Comparison of ENCODE assay signal across 1 cellular context in the genomic region with DNA sequence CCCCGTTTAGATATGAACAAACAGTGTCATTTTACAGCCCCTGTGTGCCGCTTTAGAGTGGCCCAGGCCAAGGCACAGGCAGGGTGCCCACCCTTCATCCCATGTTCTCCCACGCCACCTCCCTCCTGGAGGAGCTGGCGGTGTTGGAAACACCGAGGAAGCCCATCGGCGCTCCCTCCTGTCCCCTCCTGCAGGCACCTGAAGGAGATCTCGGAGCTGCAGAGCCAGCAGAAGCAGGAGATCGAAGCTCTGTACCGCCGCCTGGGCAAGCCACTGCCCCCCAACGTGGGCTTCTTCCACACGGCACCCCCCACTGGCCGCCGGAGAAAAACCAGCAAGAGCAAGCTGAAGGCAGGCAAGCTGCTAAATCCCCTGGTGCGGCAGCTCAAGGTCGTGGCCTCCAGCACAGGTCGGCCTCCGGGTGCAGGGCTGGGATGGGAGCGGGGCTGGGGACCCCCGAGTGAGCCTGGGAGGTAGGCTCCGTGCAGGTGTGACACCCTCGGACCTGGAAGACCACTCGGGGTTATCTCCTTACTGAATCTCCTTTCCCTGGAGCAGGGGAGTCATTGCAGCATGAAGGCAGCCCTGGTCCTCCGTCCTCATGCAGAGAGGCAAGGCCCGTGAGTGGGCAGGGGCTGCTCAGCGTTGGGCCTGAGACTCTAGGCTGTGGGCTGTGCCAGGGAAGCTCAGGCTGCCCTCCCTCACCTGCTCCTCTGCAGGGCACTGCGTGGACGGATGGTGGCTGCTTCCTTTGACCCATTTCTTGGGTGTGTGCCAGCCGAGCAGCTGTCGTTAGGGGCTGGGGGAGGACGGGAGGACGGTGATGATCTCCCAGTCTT.
TF ChIP-seq lines count a peak whose summit lies in the region.

No MANE protein-coding gene starts in this region.

TF ChIP-seq in GM23338, 12 proteins besides CTCF, POLR2A, EP300 and RAD21:
- TF ChIP-seq, protein P1, sequence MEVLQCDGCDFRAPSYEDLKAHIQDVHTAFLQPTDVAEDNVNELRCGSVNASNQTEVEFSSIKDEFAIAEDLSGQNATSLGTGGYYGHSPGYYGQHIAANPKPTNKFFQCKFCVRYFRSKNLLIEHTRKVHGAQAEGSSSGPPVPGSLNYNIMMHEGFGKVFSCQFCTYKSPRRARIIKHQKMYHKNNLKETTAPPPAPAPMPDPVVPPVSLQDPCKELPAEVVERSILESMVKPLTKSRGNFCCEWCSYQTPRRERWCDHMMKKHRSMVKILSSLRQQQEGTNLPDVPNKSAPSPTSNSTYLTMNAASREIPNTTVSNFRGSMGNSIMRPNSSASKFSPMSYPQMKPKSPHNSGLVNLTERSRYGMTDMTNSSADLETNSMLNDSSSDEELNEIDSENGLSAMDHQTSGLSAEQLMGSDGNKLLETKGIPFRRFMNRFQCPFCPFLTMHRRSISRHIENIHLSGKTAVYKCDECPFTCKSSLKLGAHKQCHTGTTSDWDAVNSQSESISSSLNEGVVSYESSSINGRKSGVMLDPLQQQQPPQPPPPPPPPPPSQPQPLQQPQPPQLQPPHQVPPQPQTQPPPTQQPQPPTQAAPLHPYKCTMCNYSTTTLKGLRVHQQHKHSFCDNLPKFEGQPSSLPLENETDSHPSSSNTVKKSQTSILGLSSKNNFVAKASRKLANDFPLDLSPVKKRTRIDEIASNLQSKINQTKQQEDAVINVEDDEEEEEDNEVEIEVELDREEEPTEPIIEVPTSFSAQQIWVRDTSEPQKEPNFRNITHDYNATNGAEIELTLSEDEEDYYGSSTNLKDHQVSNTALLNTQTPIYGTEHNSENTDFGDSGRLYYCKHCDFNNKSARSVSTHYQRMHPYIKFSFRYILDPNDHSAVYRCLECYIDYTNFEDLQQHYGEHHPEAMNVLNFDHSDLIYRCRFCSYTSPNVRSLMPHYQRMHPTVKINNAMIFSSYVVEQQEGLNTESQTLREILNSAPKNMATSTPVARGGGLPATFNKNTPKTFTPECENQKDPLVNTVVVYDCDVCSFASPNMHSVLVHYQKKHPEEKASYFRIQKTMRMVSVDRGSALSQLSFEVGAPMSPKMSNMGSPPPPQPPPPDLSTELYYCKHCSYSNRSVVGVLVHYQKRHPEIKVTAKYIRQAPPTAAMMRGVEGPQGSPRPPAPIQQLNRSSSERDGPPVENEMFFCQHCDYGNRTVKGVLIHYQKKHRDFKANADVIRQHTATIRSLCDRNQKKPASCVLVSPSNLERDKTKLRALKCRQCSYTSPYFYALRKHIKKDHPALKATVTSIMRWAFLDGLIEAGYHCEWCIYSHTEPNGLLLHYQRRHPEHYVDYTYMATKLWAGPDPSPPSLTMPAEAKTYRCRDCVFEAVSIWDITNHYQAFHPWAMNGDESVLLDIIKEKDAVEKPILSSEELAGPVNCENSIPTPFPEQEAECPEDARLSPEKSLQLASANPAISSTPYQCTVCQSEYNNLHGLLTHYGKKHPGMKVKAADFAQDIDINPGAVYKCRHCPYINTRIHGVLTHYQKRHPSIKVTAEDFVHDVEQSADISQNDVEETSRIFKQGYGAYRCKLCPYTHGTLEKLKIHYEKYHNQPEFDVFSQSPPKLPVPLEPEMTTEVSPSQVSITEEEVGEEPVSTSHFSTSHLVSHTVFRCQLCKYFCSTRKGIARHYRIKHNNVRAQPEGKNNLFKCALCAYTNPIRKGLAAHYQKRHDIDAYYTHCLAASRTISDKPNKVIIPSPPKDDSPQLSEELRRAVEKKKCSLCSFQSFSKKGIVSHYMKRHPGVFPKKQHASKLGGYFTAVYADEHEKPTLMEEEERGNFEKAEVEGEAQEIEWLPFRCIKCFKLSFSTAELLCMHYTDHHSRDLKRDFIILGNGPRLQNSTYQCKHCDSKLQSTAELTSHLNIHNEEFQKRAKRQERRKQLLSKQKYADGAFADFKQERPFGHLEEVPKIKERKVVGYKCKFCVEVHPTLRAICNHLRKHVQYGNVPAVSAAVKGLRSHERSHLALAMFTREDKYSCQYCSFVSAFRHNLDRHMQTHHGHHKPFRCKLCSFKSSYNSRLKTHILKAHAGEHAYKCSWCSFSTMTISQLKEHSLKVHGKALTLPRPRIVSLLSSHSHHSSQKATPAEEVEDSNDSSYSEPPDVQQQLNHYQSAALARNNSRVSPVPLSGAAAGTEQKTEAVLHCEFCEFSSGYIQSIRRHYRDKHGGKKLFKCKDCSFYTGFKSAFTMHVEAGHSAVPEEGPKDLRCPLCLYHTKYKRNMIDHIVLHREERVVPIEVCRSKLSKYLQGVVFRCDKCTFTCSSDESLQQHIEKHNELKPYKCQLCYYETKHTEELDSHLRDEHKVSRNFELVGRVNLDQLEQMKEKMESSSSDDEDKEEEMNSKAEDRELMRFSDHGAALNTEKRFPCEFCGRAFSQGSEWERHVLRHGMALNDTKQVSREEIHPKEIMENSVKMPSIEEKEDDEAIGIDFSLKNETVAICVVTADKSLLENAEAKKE (CRISPR knock-in tag; IDR thresholded peaks at IDR 0.05) = 0 out of 2 replicates have a peak, but pooled peaks have one; percentile 20
- TF ChIP-seq, protein P2, sequence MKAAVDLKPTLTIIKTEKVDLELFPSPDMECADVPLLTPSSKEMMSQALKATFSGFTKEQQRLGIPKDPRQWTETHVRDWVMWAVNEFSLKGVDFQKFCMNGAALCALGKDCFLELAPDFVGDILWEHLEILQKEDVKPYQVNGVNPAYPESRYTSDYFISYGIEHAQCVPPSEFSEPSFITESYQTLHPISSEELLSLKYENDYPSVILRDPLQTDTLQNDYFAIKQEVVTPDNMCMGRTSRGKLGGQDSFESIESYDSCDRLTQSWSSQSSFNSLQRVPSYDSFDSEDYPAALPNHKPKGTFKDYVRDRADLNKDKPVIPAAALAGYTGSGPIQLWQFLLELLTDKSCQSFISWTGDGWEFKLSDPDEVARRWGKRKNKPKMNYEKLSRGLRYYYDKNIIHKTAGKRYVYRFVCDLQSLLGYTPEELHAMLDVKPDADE (IDR thresholded peaks at IDR 0.05) = no peak
